ENCODE assay signal across 22 cellular contexts in the genomic region with DNA sequence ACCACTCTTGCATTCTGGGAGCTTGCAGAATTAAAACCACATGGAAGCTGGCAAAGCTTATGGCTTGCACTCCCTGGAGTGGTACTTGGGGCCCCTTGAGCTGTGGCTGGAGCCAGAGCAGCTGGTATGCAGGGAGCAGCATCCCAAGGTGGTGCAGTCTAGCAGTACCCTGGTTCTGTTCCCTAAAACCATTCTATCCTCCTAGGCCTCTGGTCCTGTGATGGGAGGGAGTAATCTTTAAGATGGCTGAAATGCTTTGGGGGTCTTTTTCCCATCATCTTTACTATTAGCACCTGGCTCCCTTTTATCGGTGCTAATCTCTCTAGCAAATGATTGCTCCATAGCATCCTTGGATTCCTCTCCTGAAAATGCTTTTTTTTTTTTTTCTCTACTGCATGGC. TPM values are rescaled to one million over a fixed set of nuclear protein-coding genes. Genes with fewer than 3 reads are reported as not detected.
DNase-seq lines count a peak whose midpoint lies in the region; ATAC-seq, FAIRE-seq and TF ChIP-seq lines count a peak whose summit lies in the region.
"Had no signal": no experiment of that assay in that cellular context is flagged by ENCODE, and none has a peak within 500 bp of the region (broad histone marks: within the 10 kb centered on the region; RNA-seq: fewer than 3 reads in every experiment).

No MANE protein-coding gene starts in this region.

- no peak overlapping the region for H2BK15ac ChIP-seq in neuronal stem cell (ENCODE audit: low read length)

- TF ChIP-seq CTCF in A549 (IDR thresholded peaks at IDR 0.05) (no peak), HEK293 (tag by site-specific recombination; IDR thresholded peaks at IDR 0.05) (no peak), astrocyte (IDR thresholded peaks at IDR 0.05; ENCODE audit: insufficient read depth, low read depth, low read length) (no peak)

- H3K4ac ChIP-seq in neuronal stem cell (ENCODE audit: low read length) = no peak overlapping the region

- no peak overlapping the region for H2BK5ac ChIP-seq in neuronal stem cell (ENCODE audit: low read length)

- H3K4me3 ChIP-seq in A549 (no peak overlapping the region), HEK293 (ENCODE audit: low read depth, low read length) (no peak overlapping the region), astrocyte (ENCODE audit: insufficient read depth, low read depth, low read length) (no peak overlapping the region), neuronal stem cell (ENCODE audit: low read length in 2 of 2) (no peak overlapping the region)
- H3K4me3 ChIP-seq: BLaER1 had no signal

- H2BK12ac ChIP-seq in neuronal stem cell (ENCODE audit: low read length) = no peak overlapping the region

- DNase-seq in A549 (ENCODE audit: low read depth in 1 of 2, low spot score in 1 of 2) (no peak), astrocyte (ENCODE audit: low read depth) (no peak), cardiac septum (ENCODE audit: low spot score) (no peak), islet precursor cell (no peak), neuronal stem cell (ENCODE audit: low spot score) (no peak)
- DNase-seq: ACHN; BE2C; C1 segment of cervical spinal cord; Caco-2; Calu3; CD4-positive, alpha-beta T cell; CD8-positive, alpha-beta T cell; DMS79 treated with DMSO at 0.1 percent for 48 hours; GF-D8 had no signal

- H4K8ac ChIP-seq in neuronal stem cell (ENCODE audit: low read depth, low read length) = no peak overlapping the region

- intact Hi-C loops in cardiac septum (cut with DNase I) = no loop called here

- H3K23ac ChIP-seq in neuronal stem cell (ENCODE audit: low read depth, low read length, poor library complexity) = no peak overlapping the region

- H3K9ac ChIP-seq in astrocyte (ENCODE audit: low read length) (no peak overlapping the region), neuronal stem cell (ENCODE audit: low read depth, low read length, poor library complexity) (no peak overlapping the region)
- H3K9ac ChIP-seq: BLaER1 had no signal

- no peak overlapping the region for H3K4me3 Mint-ChIP-seq in astrocyte (ENCODE audit: unreplicated experiment)
- H3K4me3 Mint-ChIP-seq: CD4-positive, alpha-beta T cell; CD8-positive, alpha-beta T cell had no signal

- no peaks in the 10 kb centered on the region for H3K79me1 ChIP-seq in neuronal stem cell (ENCODE audit: low read depth, low read length)

- ATAC-seq in A549 = no peak
- ATAC-seq: CD8-positive, alpha-beta T cell had no signal

- no peak overlapping the region for H3K18ac ChIP-seq in neuronal stem cell (ENCODE audit: low read length)

- H3K27ac ChIP-seq in A549 (no peak overlapping the region), HEK293 (ENCODE audit: extremely low read depth, low read depth, low read length) (no peak overlapping the region), astrocyte (ENCODE audit: low read depth, low read length) (no peak overlapping the region), neuronal stem cell (replicated peaks; ENCODE audit: low read length) (no peak overlapping the region)
- H3K27ac ChIP-seq: 22Rv1, BLaER1 had no signal

- H3K36me3 Mint-ChIP-seq in astrocyte (ENCODE audit: low read depth, unreplicated experiment) = no peaks in the 10 kb centered on the region
- H3K36me3 Mint-ChIP-seq: CD8-positive, alpha-beta T cell had no signal

- WGBS in A549 (ENCODE audit: missing lambda C conversion rate) = 81% methylated on average over 1 of the region's 1 CpG
- WGBS in neuronal stem cell (ENCODE audit: extremely low coverage in 2 of 2, insufficient read length in 2 of 2, insufficient replicate concordance in 1 of 2), 2 donors = no CpG with 5 or more reads among the region's 1 CpG

- peaks cover 9% of the 10 kb centered on the region for H3K4me1 Mint-ChIP-seq in astrocyte (ENCODE audit: low read depth, unreplicated experiment)

- TF ChIP-seq EP300 in A549 (IDR thresholded peaks at IDR 0.05) = no peak

- FAIRE-seq in A549 (lab: Jason Lieb, UNC) (no peak), astrocyte (lab: Jason Lieb, UNC) (peak; percentile 32)
- FAIRE-seq: D721Med, G401.6, GM12891, GM19239 had no signal

- H3K79me2 ChIP-seq in astrocyte (ENCODE audit: insufficient read depth, low read length) = no peaks in the 10 kb centered on the region

- no peaks in the 10 kb centered on the region for H3K27me3 Mint-ChIP-seq in astrocyte (ENCODE audit: low read depth, unreplicated experiment)
- H3K27me3 Mint-ChIP-seq: CD4-positive, alpha-beta T cell had no signal

- H3K27ac Mint-ChIP-seq in astrocyte (ENCODE audit: unreplicated experiment) = no peak overlapping the region
- H3K27ac Mint-ChIP-seq: CD4-positive, alpha-beta T cell; CD8-positive, alpha-beta T cell had no signal

- H3K36me3 ChIP-seq in HEK293 (ENCODE audit: control insufficient read depth in 2 of 2, insufficient read depth in 1 of 2, low read length in 2 of 2) (no peaks in the 10 kb centered on the region), astrocyte (ENCODE audit: insufficient read depth, low read length) (no peaks in the 10 kb centered on the region), neuronal stem cell (replicated peaks in 1 of 2; ENCODE audit: control insufficient read depth in 2 of 2, insufficient read depth in 2 of 2, low read length in 2 of 2) (no peaks in the 10 kb centered on the region)
- H3K36me3 ChIP-seq: BE2C, BLaER1 had no signal

- H3K9me3 Mint-ChIP-seq in astrocyte (ENCODE audit: unreplicated experiment) = peaks cover 4% of the 10 kb centered on the region
- H3K9me3 Mint-ChIP-seq: CD8-positive, alpha-beta T cell had no signal

- H3K4me2 ChIP-seq in A549 (no peak overlapping the region), astrocyte (ENCODE audit: low read length) (no peak overlapping the region), neuronal stem cell (ENCODE audit: insufficient read depth, low read length, poor library complexity, severe bottlenecking) (no peak overlapping the region)
- H3K4me2 ChIP-seq: BLaER1 had no signal

- H2AFZ ChIP-seq in astrocyte (ENCODE audit: low read depth, low read length) (no peak overlapping the region), neuronal stem cell (ENCODE audit: low read length) (no peak overlapping the region)

- no peak overlapping the region for H3K14ac ChIP-seq in neuronal stem cell (ENCODE audit: low read length)

- POLR2A ChIA-PET in A549 (lab: Yijun Ruan, JAX) (no interaction called here), HEK293 (lab: Yijun Ruan, JAX) (no interaction called here)

- no peak for TF ChIP-seq POLR2A in A549 (IDR thresholded peaks at IDR 0.05; ENCODE audit: low read length)

- no peaks in the 10 kb centered on the region for H3K9me3 ChIP-seq in A549
- H3K9me3 ChIP-seq in HEK293 (ENCODE audit: control insufficient read depth, insufficient read depth, low read depth, low read length) = no peaks in the 10 kb centered on the region
- no peaks in the 10 kb centered on the region for H3K9me3 ChIP-seq in astrocyte (ENCODE audit: insufficient read depth, low read depth, low read length)
- no peaks in the 10 kb centered on the region for H3K9me3 ChIP-seq in neuronal stem cell (replicated peaks in 1 of 2; ENCODE audit: control insufficient read depth in 2 of 2, insufficient read depth in 1 of 2, low read depth in 1 of 2, low read length in 2 of 2)
- H3K9me3 ChIP-seq: BE2C, Caco-2 had no signal

- no peak overlapping the region for H2AK5ac ChIP-seq in neuronal stem cell (ENCODE audit: low read depth, low read length)

- H4K91ac ChIP-seq in neuronal stem cell (ENCODE audit: low read depth, low read length, poor library complexity) = no peak overlapping the region

- no peak for TF ChIP-seq RAD21 in A549 (conservative IDR thresholded peaks at IDR 0.05 in 1 of 2, IDR thresholded peaks at IDR 0.05 in 1 of 2)

- H2BK120ac ChIP-seq in neuronal stem cell (ENCODE audit: low read depth, low read length) = no peak overlapping the region

- CTCF ChIA-PET in A549 (lab: Yijun Ruan, JAX) (no interaction called here), HEK293 (lab: Yijun Ruan, JAX) (no interaction called here)

- H4K20me1 ChIP-seq in astrocyte (ENCODE audit: insufficient read depth, low read length) = no peaks in the 10 kb centered on the region
- H4K20me1 ChIP-seq: BLaER1 had no signal

- H3K4me1 ChIP-seq in A549 = no peaks in the 10 kb centered on the region
- no peaks in the 10 kb centered on the region for H3K4me1 ChIP-seq in HEK293 (ENCODE audit: control insufficient read depth, insufficient read depth, low read length)
- H3K4me1 ChIP-seq in astrocyte (ENCODE audit: insufficient read depth, low read length) = no peaks in the 10 kb centered on the region
- no peaks in the 10 kb centered on the region for H3K4me1 ChIP-seq in neuronal stem cell (ENCODE audit: control insufficient read depth in 2 of 2, insufficient read depth in 1 of 2, low read depth in 1 of 2, low read length in 2 of 2)
- H3K4me1 ChIP-seq: BE2C, BLaER1, Caco-2 had no signal

- H3K27me3 ChIP-seq in astrocyte (ENCODE audit: insufficient read depth, low read length) (no peaks in the 10 kb centered on the region), neuronal stem cell (ENCODE audit: control insufficient read depth in 3 of 3, insufficient read depth in 3 of 3, low read depth in 1 of 3, low read length in 3 of 3) (no peaks in the 10 kb centered on the region)
- H3K27me3 ChIP-seq: BE2C had no signal

TF ChIP-seq in A549, 52 proteins besides CTCF, POLR2A, EP300 and RAD21:
- TF ChIP-seq ZFP36 (IDR thresholded peaks at IDR 0.05; ENCODE audit: borderline replicate concordance, partially characterized antibody) = peak; percentile 66
- TF ChIP-seq HEYL (CRISPR knock-in tag; IDR thresholded peaks at IDR 0.05) = no peak

TF ChIP-seq in HEK293, 187 proteins besides CTCF, POLR2A, EP300 and RAD21:
- TF ChIP-seq ZFP3 (tag by site-specific recombination; IDR thresholded peaks at IDR 0.05; ENCODE audit: low read depth) (no peak), SETDB1 (IDR thresholded peaks at IDR 0.05; ENCODE audit: insufficient read length, low read length) (peak; percentile 52), ZNF585B (tag by site-specific recombination; IDR thresholded peaks at IDR 0.05) (peak; percentile 87)
TF ChIP-seq in HEK293: peak in this region for 2.

RNA-seq across cellular contexts. Expression of gene MAGEB17, which starts 56.1 kb away (rescaled TPM):
- not detected in 2 replicates for polyA plus RNA-seq in A549 (2011; rRNA removed)
- not detected in 2 replicates for polyA plus RNA-seq in A549 (2012; cell fraction: cytosol; rRNA removed)
- polyA plus RNA-seq in A549 (2012; cell fraction: nucleus; rRNA removed) = 0.06 TPM in 1 of 2 replicates, not detected in the other
- not detected in 3 replicates for polyA plus RNA-seq in A549 (2017; fragmentation: RNase III; extraction: RNeasy Plus Mini Kit Qiagen cat#74134 plus additional on column Dnase treatment)
- polyA minus RNA-seq in A549 (2011; rRNA and poly(A)+ RNA removed) = not detected in 2 replicates
- total RNA-seq in astrocyte = not detected in 2 replicates
- total RNA-seq in cardiac septum = 0.30 TPM
- polyA plus RNA-seq in neuronal stem cell (2013, experiment 1 of 2) = not detected
- not detected for polyA plus RNA-seq in neuronal stem cell (2013, experiment 2 of 2)
- total RNA-seq: A673; Caco-2; Calu3; CD4-positive, alpha-beta T cell; CD8-positive, alpha-beta T cell had no signal
